In genomic region chr14:30597496-30597895, GRCh38 we compare ENCODE assay signal across 25 cellular contexts.
"Had no signal": no experiment of that assay in that cellular context is flagged by ENCODE, and none has a peak within 500 bp of the region (broad histone marks: within the 10 kb centered on the region; RNA-seq: fewer than 3 reads in every experiment).

No MANE protein-coding gene starts in this region.

- H3K27me3 ChIP-seq: SJSA1 had no signal

- H3K4me1 ChIP-seq: SJSA1 had no signal

- H3K4me3 ChIP-seq: coronary artery, SJSA1 had no signal

- H3K9me3 ChIP-seq: SJSA1 had no signal

- H3K9me3 Mint-ChIP-seq: activated CD8-positive, alpha-beta T cell treated with anti-CD3 and anti-CD28 coated beads for 36 hours; activated naive CD8-positive, alpha-beta T cell treated with anti-CD3 and anti-CD28 coated beads, Interleukin-2, amount 50 U/mL, for 24 hours; activated T-cell treated with anti-CD3 and anti-CD28 coated beads, Interleukin-2, amount 50 U/mL, for 72 hours; activated T-helper 2 cell treated with anti-CD3 and anti-CD28 coated beads, Interferon-gamma antibody, Interleukin-2, Interleukin-4, amounts not matched to agents 10 μg/mL and 5 μg/mL and 100 μg/mL, durations not matched to agents 14 hours and 24 hours and 36 hours; T-helper 1 cell treated with Interleukin-12 subunit alpha and Interleukin-12 subunit beta and Interleukin-4 antibody, amounts not matched to agents 30 μg/mL and 1 μg/mL, for 36 hours had no signal

- H3K27me3 Mint-ChIP-seq: activated CD4-positive, alpha-beta T cell treated with anti-CD3 and anti-CD28 coated beads for 36 hours; activated CD8-positive, alpha-beta T cell treated with anti-CD3 and anti-CD28 coated beads for 36 hours; activated naive CD8-positive, alpha-beta T cell treated with anti-CD3 and anti-CD28 coated beads, Interleukin-2, amount 50 U/mL, for 24 hours had no signal

- H3K4me1 Mint-ChIP-seq: activated CD4-positive, alpha-beta T cell treated with anti-CD3 and anti-CD28 coated beads for 36 hours; activated naive CD8-positive, alpha-beta T cell treated with anti-CD3 and anti-CD28 coated beads, Interleukin-2, amount 50 U/mL, for 24 hours had no signal

- H3K4me3 Mint-ChIP-seq: activated CD4-positive, alpha-beta T cell treated with anti-CD3 and anti-CD28 coated beads for 36 hours; activated CD8-positive, alpha-beta T cell treated with anti-CD3 and anti-CD28 coated beads for 36 hours; activated naive CD8-positive, alpha-beta T cell treated with anti-CD3 and anti-CD28 coated beads, Interleukin-2, amount 50 U/mL, for 24 hours; activated T-cell treated with anti-CD3 and anti-CD28 coated beads, Interleukin-2, amount 50 U/mL, for 72 hours; T-helper 1 cell treated with Interleukin-12 subunit alpha and Interleukin-12 subunit beta and Interleukin-4 antibody, amounts not matched to agents 30 μg/mL and 1 μg/mL, for 36 hours had no signal

- H3K27ac Mint-ChIP-seq: activated CD4-positive, alpha-beta T cell treated with anti-CD3 and anti-CD28 coated beads for 36 hours; activated CD8-positive, alpha-beta T cell treated with anti-CD3 and anti-CD28 coated beads for 36 hours; activated naive CD8-positive, alpha-beta T cell treated with anti-CD3 and anti-CD28 coated beads, Interleukin-2, amount 50 U/mL, for 24 hours; activated T-cell treated with anti-CD3 and anti-CD28 coated beads, Interleukin-2, amount 50 U/mL, for 72 hours; activated T-helper 2 cell treated with anti-CD3 and anti-CD28 coated beads, Interferon-gamma antibody, Interleukin-2, Interleukin-4, amounts not matched to agents 10 μg/mL and 5 μg/mL and 100 μg/mL, durations not matched to agents 14 hours and 24 hours and 36 hours; T-helper 1 cell treated with Interleukin-12 subunit alpha and Interleukin-12 subunit beta and Interleukin-4 antibody, amounts not matched to agents 30 μg/mL and 1 μg/mL, for 36 hours had no signal

- DNase-seq: activated CD4-positive, alpha-beta T cell treated with anti-CD3 and anti-CD28 coated beads for 36 hours; activated CD8-positive, alpha-beta memory T cell treated with anti-CD3 and anti-CD28 coated beads, Interleukin-2, amount 50 U/mL, for 4 hours; activated CD8-positive, alpha-beta T cell treated with anti-CD3 and anti-CD28 coated beads for 36 hours; activated gamma-delta T cell treated with Interleukin-2 at 50 U/mL for 16 hours; activated naive CD4-positive, alpha-beta T cell treated with anti-CD3 and anti-CD28 coated beads, Interleukin-2, amount 50 U/mL, for 16 hours; activated naive CD8-positive, alpha-beta T cell treated with anti-CD3 and anti-CD28 coated beads, Interleukin-2, amount 50 U/mL, for 24 hours; activated T-cell treated with anti-CD3 and anti-CD28 coated beads, Interleukin-2, amount 50 U/mL, for 72 hours; amniotic stem cell; Karpas-422; NCI-H1105 treated with DMSO at 0.1 percent for 48 hours; NCI-H1436 treated with DMSO at 0.1 percent for 48 hours; NCI-H187; NCI-H2081; NCI-H2171; NCI-H226; NCI-H526; NCI-H82; PC-3; T-helper 9 cell; WERI-Rb-1 had no signal

- FAIRE-seq: RCC 7860 had no signal

- ATAC-seq: activated CD4-positive, alpha-beta T cell treated with anti-CD3 and anti-CD28 coated beads for 36 hours; activated CD8-positive, alpha-beta T cell treated with anti-CD3 and anti-CD28 coated beads for 36 hours; activated naive CD8-positive, alpha-beta T cell treated with anti-CD3 and anti-CD28 coated beads, Interleukin-2, amount 50 U/mL, for 24 hours; activated T-cell treated with anti-CD3 and anti-CD28 coated beads, Interleukin-2, amount 50 U/mL, for 72 hours; PC-3 had no signal

- H3K27ac ChIP-seq: coronary artery, SJSA1, WERI-Rb-1 had no signal
